In the genomic region with DNA sequence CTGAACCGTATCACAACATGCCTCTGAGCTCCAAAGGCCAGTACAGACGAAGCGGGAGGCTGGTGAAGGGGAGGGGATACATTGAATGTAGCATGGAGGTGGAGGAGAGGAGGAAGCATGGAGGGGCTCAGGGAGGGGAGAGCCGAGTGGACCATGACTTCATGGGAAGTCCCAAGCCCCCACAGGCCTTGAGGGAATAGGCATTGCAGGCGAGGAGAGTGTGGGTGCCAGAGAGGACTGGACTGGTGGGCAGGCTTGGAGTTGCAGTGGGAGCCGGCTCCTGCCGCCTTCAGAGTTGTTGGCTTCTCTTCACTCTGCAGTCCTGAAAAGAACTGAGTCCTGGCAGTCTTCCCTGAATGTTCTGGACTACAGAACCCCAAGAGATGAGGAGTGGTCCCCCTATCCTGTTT, we compare ENCODE assay signal across 3 cellular contexts.
TF ChIP-seq lines count a peak whose summit lies in the region.

No MANE protein-coding gene starts in this region.

TF ChIP-seq in HepG2, 621 proteins besides CTCF, POLR2A, EP300 and RAD21 (continues in another document):
- TF ChIP-seq HOXA5 (CRISPR knock-in tag; IDR thresholded peaks at IDR 0.05) (0 out of 2 replicates have a peak, but pooled peaks have one; percentile 6), PHF8 (CRISPR knock-in tag; IDR thresholded peaks at IDR 0.05) (0 out of 2 replicates have a peak, but pooled peaks have one; percentile 9), GATAD1 (CRISPR knock-in tag; IDR thresholded peaks at IDR 0.05) (0 out of 2 replicates have a peak, but pooled peaks have one; percentile 22), ZFP37 (CRISPR knock-in tag; IDR thresholded peaks at IDR 0.05; ENCODE audit: borderline replicate concordance) (no peak), ZBTB42 (CRISPR knock-in tag; IDR thresholded peaks at IDR 0.05) (no peak)
- TF ChIP-seq, protein P1, sequence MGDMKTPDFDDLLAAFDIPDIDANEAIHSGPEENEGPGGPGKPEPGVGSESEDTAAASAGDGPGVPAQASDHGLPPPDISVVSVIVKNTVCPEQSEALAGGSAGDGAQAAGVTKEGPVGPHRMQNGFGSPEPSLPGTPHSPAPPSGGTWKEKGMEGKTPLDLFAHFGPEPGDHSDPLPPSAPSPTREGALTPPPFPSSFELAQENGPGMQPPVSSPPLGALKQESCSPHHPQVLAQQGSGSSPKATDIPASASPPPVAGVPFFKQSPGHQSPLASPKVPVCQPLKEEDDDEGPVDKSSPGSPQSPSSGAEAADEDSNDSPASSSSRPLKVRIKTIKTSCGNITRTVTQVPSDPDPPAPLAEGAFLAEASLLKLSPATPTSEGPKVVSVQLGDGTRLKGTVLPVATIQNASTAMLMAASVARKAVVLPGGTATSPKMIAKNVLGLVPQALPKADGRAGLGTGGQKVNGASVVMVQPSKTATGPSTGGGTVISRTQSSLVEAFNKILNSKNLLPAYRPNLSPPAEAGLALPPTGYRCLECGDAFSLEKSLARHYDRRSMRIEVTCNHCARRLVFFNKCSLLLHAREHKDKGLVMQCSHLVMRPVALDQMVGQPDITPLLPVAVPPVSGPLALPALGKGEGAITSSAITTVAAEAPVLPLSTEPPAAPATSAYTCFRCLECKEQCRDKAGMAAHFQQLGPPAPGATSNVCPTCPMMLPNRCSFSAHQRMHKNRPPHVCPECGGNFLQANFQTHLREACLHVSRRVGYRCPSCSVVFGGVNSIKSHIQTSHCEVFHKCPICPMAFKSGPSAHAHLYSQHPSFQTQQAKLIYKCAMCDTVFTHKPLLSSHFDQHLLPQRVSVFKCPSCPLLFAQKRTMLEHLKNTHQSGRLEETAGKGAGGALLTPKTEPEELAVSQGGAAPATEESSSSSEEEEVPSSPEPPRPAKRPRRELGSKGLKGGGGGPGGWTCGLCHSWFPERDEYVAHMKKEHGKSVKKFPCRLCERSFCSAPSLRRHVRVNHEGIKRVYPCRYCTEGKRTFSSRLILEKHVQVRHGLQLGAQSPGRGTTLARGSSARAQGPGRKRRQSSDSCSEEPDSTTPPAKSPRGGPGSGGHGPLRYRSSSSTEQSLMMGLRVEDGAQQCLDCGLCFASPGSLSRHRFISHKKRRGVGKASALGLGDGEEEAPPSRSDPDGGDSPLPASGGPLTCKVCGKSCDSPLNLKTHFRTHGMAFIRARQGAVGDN (CRISPR knock-in tag; IDR thresholded peaks at IDR 0.05): peak; percentile 61
- TF ChIP-seq, protein P2, sequence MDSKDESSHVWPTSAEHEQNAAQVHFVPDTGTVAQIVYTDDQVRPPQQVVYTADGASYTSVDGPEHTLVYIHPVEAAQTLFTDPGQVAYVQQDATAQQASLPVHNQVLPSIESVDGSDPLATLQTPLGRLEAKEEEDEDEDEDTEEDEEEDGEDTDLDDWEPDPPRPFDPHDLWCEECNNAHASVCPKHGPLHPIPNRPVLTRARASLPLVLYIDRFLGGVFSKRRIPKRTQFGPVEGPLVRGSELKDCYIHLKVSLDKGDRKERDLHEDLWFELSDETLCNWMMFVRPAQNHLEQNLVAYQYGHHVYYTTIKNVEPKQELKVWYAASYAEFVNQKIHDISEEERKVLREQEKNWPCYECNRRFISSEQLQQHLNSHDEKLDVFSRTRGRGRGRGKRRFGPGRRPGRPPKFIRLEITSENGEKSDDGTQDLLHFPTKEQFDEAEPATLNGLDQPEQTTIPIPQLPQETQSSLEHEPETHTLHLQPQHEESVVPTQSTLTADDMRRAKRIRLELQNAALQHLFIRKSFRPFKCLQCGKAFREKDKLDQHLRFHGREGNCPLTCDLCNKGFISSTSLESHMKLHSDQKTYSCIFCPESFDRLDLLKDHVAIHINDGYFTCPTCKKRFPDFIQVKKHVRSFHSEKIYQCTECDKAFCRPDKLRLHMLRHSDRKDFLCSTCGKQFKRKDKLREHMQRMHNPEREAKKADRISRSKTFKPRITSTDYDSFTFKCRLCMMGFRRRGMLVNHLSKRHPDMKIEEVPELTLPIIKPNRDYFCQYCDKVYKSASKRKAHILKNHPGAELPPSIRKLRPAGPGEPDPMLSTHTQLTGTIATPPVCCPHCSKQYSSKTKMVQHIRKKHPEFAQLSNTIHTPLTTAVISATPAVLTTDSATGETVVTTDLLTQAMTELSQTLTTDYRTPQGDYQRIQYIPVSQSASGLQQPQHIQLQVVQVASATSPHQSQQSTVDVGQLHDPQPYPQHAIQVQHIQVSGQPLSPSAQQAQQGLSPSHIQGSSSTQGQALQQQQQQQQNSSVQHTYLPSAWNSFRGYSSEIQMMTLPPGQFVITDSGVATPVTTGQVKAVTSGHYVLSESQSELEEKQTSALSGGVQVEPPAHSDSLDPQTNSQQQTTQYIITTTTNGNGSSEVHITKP (CRISPR knock-in tag; IDR thresholded peaks at IDR 0.05; ENCODE audit: low read depth): peak; percentile 96

TF ChIP-seq in endothelial cell of umbilical vein, 7 proteins besides CTCF, POLR2A, EP300 and RAD21:
- TF ChIP-seq POLR2AphosphoS5 (IDR thresholded peaks at IDR 0.05; ENCODE audit: insufficient read depth, low read depth, low read length): no peak
- no peak for TF ChIP-seq FOS (IDR thresholded peaks at IDR 0.05; ENCODE audit: borderline replicate concordance, insufficient read depth, low read length)
- TF ChIP-seq GATA2 (IDR thresholded peaks at IDR 0.05; ENCODE audit: insufficient read depth, insufficient read length, low read depth, low read length): no peak
- no peak for TF ChIP-seq EZH2 (IDR thresholded peaks at IDR 0.05; ENCODE audit: borderline replicate concordance, low read depth, low read length, severe bottlenecking)
- TF ChIP-seq JUN (IDR thresholded peaks at IDR 0.05; ENCODE audit: borderline replicate concordance, insufficient read depth, insufficient read length, low read depth): no peak
- no peak for TF ChIP-seq MAX (IDR thresholded peaks at IDR 0.05; ENCODE audit: insufficient read depth, insufficient read length)
- TF ChIP-seq MYC (IDR thresholded peaks at IDR 0.05; ENCODE audit: low read depth, low read length): no peak
TF ChIP-seq in endothelial cell of umbilical vein: peak in this region for 0.

TF ChIP-seq in HEK293T, 16 proteins besides CTCF, POLR2A, EP300 and RAD21:
- TF ChIP-seq FOXM1 (IDR thresholded peaks at IDR 0.05; ENCODE audit: borderline replicate concordance) (no peak), BHLHE40 (IDR thresholded peaks at IDR 0.05; ENCODE audit: borderline replicate concordance) (no peak), ELF4 (IDR thresholded peaks at IDR 0.05) (no peak), ARNT (IDR thresholded peaks at IDR 0.05) (no peak), SUZ12 (IDR thresholded peaks at IDR 0.05) (no peak), SP1 (IDR thresholded peaks at IDR 0.05) (no peak), TARDBP (IDR thresholded peaks at IDR 0.05) (no peak), ZNF384 (IDR thresholded peaks at IDR 0.05) (no peak), L3MBTL2 (conservative IDR thresholded peaks at IDR 0.05) (no peak), CTBP1 (IDR thresholded peaks at IDR 0.05; ENCODE audit: borderline replicate concordance) (no peak), HDGF (IDR thresholded peaks at IDR 0.05; ENCODE audit: borderline replicate concordance) (no peak), FOXK2 (IDR thresholded peaks at IDR 0.05) (no peak), NFRKB (IDR thresholded peaks at IDR 0.05) (no peak), FOXA1 (IDR thresholded peaks at IDR 0.05) (no peak), LEF1 (IDR thresholded peaks at IDR 0.05; ENCODE audit: borderline replicate concordance) (no peak)
- TF ChIP-seq, protein P3, sequence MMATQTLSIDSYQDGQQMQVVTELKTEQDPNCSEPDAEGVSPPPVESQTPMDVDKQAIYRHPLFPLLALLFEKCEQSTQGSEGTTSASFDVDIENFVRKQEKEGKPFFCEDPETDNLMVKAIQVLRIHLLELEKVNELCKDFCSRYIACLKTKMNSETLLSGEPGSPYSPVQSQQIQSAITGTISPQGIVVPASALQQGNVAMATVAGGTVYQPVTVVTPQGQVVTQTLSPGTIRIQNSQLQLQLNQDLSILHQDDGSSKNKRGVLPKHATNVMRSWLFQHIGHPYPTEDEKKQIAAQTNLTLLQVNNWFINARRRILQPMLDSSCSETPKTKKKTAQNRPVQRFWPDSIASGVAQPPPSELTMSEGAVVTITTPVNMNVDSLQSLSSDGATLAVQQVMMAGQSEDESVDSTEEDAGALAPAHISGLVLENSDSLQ (IDR thresholded peaks at IDR 0.05): no peak
